Comparison of ENCODE assay signal across 1 cellular context in genomic region chr12:111412007-111412829, GRCh38.
TF ChIP-seq lines count a peak whose summit lies in the region.

No MANE protein-coding gene starts in this region.

TF ChIP-seq in HepG2, 621 proteins besides CTCF, POLR2A, EP300 and RAD21 (continued from another document):
- peak; percentile 54; the same call in 1 of the 2 replicates for TF ChIP-seq ZBTB33 (CRISPR knock-in tag; IDR thresholded peaks at IDR 0.05)
TF ChIP-seq in HepG2: peak in this region for 1.
